21 cellular contexts compared by ENCODE assay signal in the genomic region with DNA sequence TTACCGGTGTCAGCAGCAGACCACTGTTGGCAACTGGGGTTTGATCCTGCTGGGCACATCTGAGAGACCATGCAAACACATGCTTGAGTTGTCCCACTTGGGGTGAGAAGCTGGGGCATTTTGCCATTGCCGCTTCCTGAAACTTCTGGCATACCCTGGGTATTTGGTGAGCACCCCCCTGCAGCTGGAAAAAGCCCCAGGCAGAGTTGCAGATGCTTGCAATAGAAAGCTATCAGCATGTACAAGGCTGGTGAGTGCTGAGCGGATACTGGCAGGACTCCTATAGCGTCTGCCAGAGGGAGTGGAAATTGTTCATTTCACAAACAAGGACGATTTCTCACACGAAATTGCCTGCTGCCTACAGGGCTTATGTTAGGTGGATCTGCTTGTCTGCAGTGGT. TPM values are rescaled to one million over a fixed set of nuclear protein-coding genes. Genes with fewer than 3 reads are reported as not detected.
"Had no signal": no experiment of that assay in that cellular context is flagged by ENCODE, and none has a peak within 500 bp of the region (broad histone marks: within the 10 kb centered on the region; RNA-seq: fewer than 3 reads in every experiment).

No MANE protein-coding gene starts in this region.

- H3K4me1 ChIP-seq: colonic mucosa, lower lobe of right lung, psoas muscle, right lobe of liver, transverse colon, uterus had no signal

- H3K27me3 ChIP-seq: brain microvascular endothelial cell, ovary, right lobe of liver, suprapubic skin, transverse colon, uterus had no signal

- DNase-seq: activated CD4-positive, alpha-beta memory T cell treated with anti-CD3 and anti-CD28 coated beads for 36 hours; activated naive CD4-positive, alpha-beta T cell treated with anti-CD3 and anti-CD28 coated beads for 36 hours; activated T-cell treated with anti-CD3 and anti-CD28 coated beads, Interleukin-2, amount 50 U/mL, for 1 hour; brain microvascular endothelial cell; colonic mucosa; lower lobe of right lung; naive thymus-derived CD8-positive, alpha-beta T cell; ovary; psoas muscle; right lobe of liver; small intestine; stimulated activated CD4-positive, alpha-beta T cell treated with anti-CD3 and anti-CD28 coated beads, Interleukin-4, amount 100 ng/mL, for 1 hour; stimulated activated naive CD8-positive, alpha-beta T cell treated with anti-CD3 and anti-CD28 coated beads, Interleukin-15, amount 100 ng/mL, for 72 hours; transverse colon; uterus had no signal

- ATAC-seq: activated T-helper 17 cell treated with anti-CD3 and anti-CD28 coated beads, Interleukin-2, amount 50 U/mL, for 72 hours; lower lobe of right lung; naive thymus-derived CD8-positive, alpha-beta T cell; psoas muscle; right lobe of liver; stimulated activated naive CD8-positive, alpha-beta T cell treated with anti-CD3 and anti-CD28 coated beads, Interleukin-15, amount 100 ng/mL, for 72 hours had no signal

- H3K36me3 ChIP-seq: brain microvascular endothelial cell, colonic mucosa, lower lobe of right lung, ovary, right lobe of liver, suprapubic skin, transverse colon, uterus had no signal

- H3K9me3 ChIP-seq: colonic mucosa, lower lobe of right lung, ovary, psoas muscle, right lobe of liver, suprapubic skin, transverse colon, uterus had no signal

- H3K27ac ChIP-seq: brain microvascular endothelial cell, colonic mucosa, hepatocyte, lower lobe of right lung, ovary, psoas muscle, right lobe of liver, suprapubic skin, transverse colon, uterus had no signal

- H3K4me3 ChIP-seq: colonic mucosa, hepatocyte, lower lobe of right lung, ovary, psoas muscle, right lobe of liver, suprapubic skin, transverse colon, uterus had no signal

RNA-seq across cellular contexts. Expression of a gene that starts 32.3 kb away (rescaled TPM):
- total RNA-seq: activated CD4-positive, alpha-beta memory T cell treated with anti-CD3 and anti-CD28 coated beads for 36 hours; activated naive CD4-positive, alpha-beta T cell treated with anti-CD3 and anti-CD28 coated beads for 36 hours; colonic mucosa; epithelial cell of proximal tubule; fibroblast of villous mesenchyme; hepatocyte; lower lobe of right lung; mesenteric fat pad; naive thymus-derived CD8-positive, alpha-beta T cell; psoas muscle; right lobe of liver; suprapubic skin had no signal
- polyA plus RNA-seq: naive thymus-derived CD8-positive, alpha-beta T cell; psoas muscle; small intestine had no signal
